Comparison of ENCODE assay signal across 9 cellular contexts in genomic region chr9:88303785-88304495, GRCh38.
A peak's percentile ranks its signal among the peaks of the same experiment; 100 is the strongest.
DNase-seq lines count a peak whose midpoint lies in the region; ATAC-seq and TF ChIP-seq lines count a peak whose summit lies in the region.
"Had no signal": no experiment of that assay in that cellular context is flagged by ENCODE, and none has a peak within 500 bp of the region (broad histone marks: within the 10 kb centered on the region; RNA-seq: fewer than 3 reads in every experiment).

No MANE protein-coding gene starts in this region.

- H3K27ac ChIP-seq in tibial nerve, result no peak overlapping the region

- no peaks in the 10 kb centered on the region for H3K36me3 Mint-ChIP-seq in T-cell
- H3K36me3 Mint-ChIP-seq in mesothelial cell of epicardium, result no peaks in the 10 kb centered on the region

- DNase-seq in GM10248 (ENCODE audit: extremely low spot score) (peak; percentile 61), T-cell (no peak), kidney tubule cell (ENCODE audit: low spot score) (peak; percentile 41), mesothelial cell of epicardium (ENCODE audit: low spot score in 2 of 2, unreplicated experiment in 2 of 2) (no peak), tibial nerve (ENCODE audit: low spot score in 2 of 2) (no peak), NCI-H524 (lab: John Stamatoyannopoulos, UW) (no peak), NCI-H2029 (lab: John Stamatoyannopoulos, UW) (no peak)

- TF ChIP-seq POLR2A in tibial nerve (IDR thresholded peaks at IDR 0.05), result no peak

- CTCF ChIA-PET in GM10248 (lab: Yijun Ruan, JAX), result interaction anchor here (0.7 to 1.5 kb wide), 3 partner anchors 10 to 22 kb away, joined by 3 to 4 read pairs (median 3); no protein-coding TSS in a partner anchor
- CTCF ChIA-PET in T-cell (lab: Charles Lee), result interaction anchor here in 1 of 2 donors (0.7 to 1.0 kb wide), 2 partner anchors 8 to 690 kb away, joined by 3 read pairs; no protein-coding TSS in a partner anchor

- POLR2A ChIA-PET in GM10248 (lab: Yijun Ruan, JAX), result no interaction called here
- POLR2A ChIA-PET in T-cell (lab: Charles Lee), result interaction anchor here (0.6 kb wide), 2 partner anchors 10 to 1014 kb away, joined by 3 to 4 read pairs; no protein-coding TSS in a partner anchor

- H3K27me3 ChIP-seq in tibial nerve, result no peaks in the 10 kb centered on the region

- H3K4me1 ChIP-seq in tibial nerve, result no peaks in the 10 kb centered on the region

- no peaks in the 10 kb centered on the region for H3K27me3 Mint-ChIP-seq in T-cell
- no peaks in the 10 kb centered on the region for H3K27me3 Mint-ChIP-seq in mesothelial cell of epicardium (ENCODE audit: low read depth)

- H3K4me1 Mint-ChIP-seq in T-cell (peaks cover 0 to 14% (median 6%) of the 10 kb centered on the region in 3 donors), mesothelial cell of epicardium (peaks cover 3% of the 10 kb centered on the region)
- H3K4me1 Mint-ChIP-seq: nephron had no signal

- no peak for TF ChIP-seq EP300 in tibial nerve (IDR thresholded peaks at IDR 0.05)

- H3K9me3 Mint-ChIP-seq in T-cell, result no peaks in the 10 kb centered on the region
- H3K9me3 Mint-ChIP-seq in mesothelial cell of epicardium, result peaks cover under 1% of the 10 kb centered on the region

- TF ChIP-seq CTCF in GM10248 (IDR thresholded peaks at IDR 0.05; ENCODE audit: control extremely low read depth, extremely low read depth, low read depth, missing control alignments) (no peak), mesothelial cell of epicardium (IDR thresholded peaks at IDR 0.05; ENCODE audit: unreplicated experiment) (no peak), tibial nerve (IDR thresholded peaks at IDR 0.05) (no peak)

- H3K4me3 Mint-ChIP-seq in T-cell, result peak overlapping the region; percentile 18 to 50 (median 25)
- no peak overlapping the region for H3K4me3 Mint-ChIP-seq in mesothelial cell of epicardium
- H3K4me3 Mint-ChIP-seq: nephron had no signal

- WGBS in tibial nerve, 2 donors, result 80 to 85% methylated on average over 4 of the region's 4 CpGs

- no peak overlapping the region for H3K4me3 ChIP-seq in tibial nerve

- peaks cover 0 to 4% (median 0%) of the 10 kb centered on the region in 4 donors for H3K9me3 ChIP-seq in tibial nerve

- H3K27ac Mint-ChIP-seq in T-cell, result no peak overlapping the region
- H3K27ac Mint-ChIP-seq in mesothelial cell of epicardium, result no peak overlapping the region
- H3K27ac Mint-ChIP-seq: nephron had no signal

- ATAC-seq in GM21786 (IDR thresholded peaks at IDR 0.05; ENCODE audit: unreplicated experiment) (peak; percentile 91), T-cell (replicated peaks in 1 of 4) (peak in 3 of 4 experiments; percentile 37 to 67 (median 49))

- no peaks in the 10 kb centered on the region for H3K36me3 ChIP-seq in tibial nerve

Comparison
In these comparisons a context has a peak if more than half of its experiments do, and no peak if none do; other contexts are left out.
1. DNase-seq: peak in GM10248 (single experiment) and kidney tubule cell (single experiment); none in T-cell (0 of 34), mesothelial cell of epicardium (0 of 2), tibial nerve (0 of 2), NCI-H524 (0 of 2) and NCI-H2029 (single experiment).